11 cellular contexts compared by ENCODE assay signal in the genomic region with DNA sequence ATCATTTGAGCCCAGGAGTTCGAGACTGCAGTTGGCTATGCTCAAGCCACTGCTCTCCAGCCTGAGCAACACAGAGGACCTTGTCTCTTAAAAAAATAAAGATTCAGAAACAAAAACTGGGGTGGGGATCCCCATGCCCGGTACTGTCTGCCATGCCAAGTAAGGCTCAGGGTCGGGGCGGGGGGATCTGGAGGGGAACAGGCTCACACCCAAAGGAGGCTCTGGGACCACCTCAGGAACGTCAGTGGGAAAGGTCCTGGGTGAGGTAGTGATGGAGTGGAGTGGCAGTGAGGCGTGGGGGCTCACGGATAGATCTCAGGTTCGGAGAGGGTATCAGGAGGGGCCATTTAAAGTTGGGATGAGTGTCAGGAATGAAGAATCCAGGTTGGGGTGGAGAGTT. TPM values are rescaled to one million over a fixed set of nuclear protein-coding genes. Genes with fewer than 3 reads are reported as not detected.
A peak's percentile ranks its signal among the peaks of the same experiment; 100 is the strongest.
DNase-seq lines count a peak whose midpoint lies in the region; ATAC-seq and TF ChIP-seq lines count a peak whose summit lies in the region.
"Had no signal": no experiment of that assay in that cellular context is flagged by ENCODE, and none has a peak within 500 bp of the region (broad histone marks: within the 10 kb centered on the region; RNA-seq: fewer than 3 reads in every experiment).

No MANE protein-coding gene starts in this region.

- H3K9me3 ChIP-seq in lower lobe of right lung (no peaks in the 10 kb centered on the region), suprapubic skin (no peaks in the 10 kb centered on the region)

- H3K27me3 Mint-ChIP-seq in activated CD4-positive, alpha-beta T cell treated with anti-CD3 and anti-CD28 coated beads, Interleukin-2, amount 10 ng/mL, durations not matched to agents 7 days and 5 days = no peaks in the 10 kb centered on the region
- H3K27me3 Mint-ChIP-seq in activated T-helper 17 cell treated with anti-CD3 and anti-CD28 coated beads, Interleukin-2, amount 50 U/mL, for 72 hours = no peaks in the 10 kb centered on the region

- no peak for TF ChIP-seq EP300 in suprapubic skin (IDR thresholded peaks at IDR 0.05)

- peak overlapping the region; percentile 90 for H3K27ac ChIP-seq in lower lobe of right lung
- peak overlapping the region; percentile 91 for H3K27ac ChIP-seq in suprapubic skin

- peak overlapping the region; percentile 91 for H3K4me3 Mint-ChIP-seq in activated CD4-positive, alpha-beta T cell treated with anti-CD3 and anti-CD28 coated beads, Interleukin-2, amount 10 ng/mL, durations not matched to agents 7 days and 5 days
- H3K4me3 Mint-ChIP-seq in activated T-helper 17 cell treated with anti-CD3 and anti-CD28 coated beads, Interleukin-2, amount 50 U/mL, for 72 hours = peak overlapping the region; percentile 98

- H3K36me3 Mint-ChIP-seq in activated CD4-positive, alpha-beta T cell treated with anti-CD3 and anti-CD28 coated beads, Interleukin-2, amount 10 ng/mL, durations not matched to agents 7 days and 5 days (ENCODE audit: low read depth) = peaks cover 35% of the 10 kb centered on the region
- H3K36me3 Mint-ChIP-seq in activated T-helper 17 cell treated with anti-CD3 and anti-CD28 coated beads, Interleukin-2, amount 50 U/mL, for 72 hours (ENCODE audit: low read depth) = peaks cover 46% of the 10 kb centered on the region

- no peak for ATAC-seq in activated T-helper 17 cell treated with anti-CD3 and anti-CD28 coated beads, Interleukin-2, amount 50 U/mL, for 72 hours (replicated peaks)
- ATAC-seq in lower lobe of right lung (no peak), HG02678 (IDR thresholded peaks at IDR 0.05; ENCODE audit: unreplicated experiment) (no peak)

- TF ChIP-seq POLR2A in suprapubic skin (IDR thresholded peaks at IDR 0.05) = no peak

- peaks cover 75% of the 10 kb centered on the region for H3K4me1 Mint-ChIP-seq in activated CD4-positive, alpha-beta T cell treated with anti-CD3 and anti-CD28 coated beads, Interleukin-2, amount 10 ng/mL, durations not matched to agents 7 days and 5 days
- H3K4me1 Mint-ChIP-seq in activated T-helper 17 cell treated with anti-CD3 and anti-CD28 coated beads, Interleukin-2, amount 50 U/mL, for 72 hours = peaks cover 37% of the 10 kb centered on the region

- WGBS in suprapubic skin = 61% methylated on average over 8 of the region's 8 CpGs

- H3K36me3 ChIP-seq in lower lobe of right lung (peaks cover 16% of the 10 kb centered on the region), suprapubic skin (no peaks in the 10 kb centered on the region)

- TF ChIP-seq CTCF in lower lobe of right lung (IDR thresholded peaks at IDR 0.05) (no peak), suprapubic skin (IDR thresholded peaks at IDR 0.05) (no peak)

- peak overlapping the region; percentile 98 for H3K27ac Mint-ChIP-seq in activated CD4-positive, alpha-beta T cell treated with anti-CD3 and anti-CD28 coated beads, Interleukin-2, amount 10 ng/mL, durations not matched to agents 7 days and 5 days
- H3K27ac Mint-ChIP-seq in activated T-helper 17 cell treated with anti-CD3 and anti-CD28 coated beads, Interleukin-2, amount 50 U/mL, for 72 hours = peak overlapping the region; percentile 98
- H3K27ac Mint-ChIP-seq: progenitor cell of endocrine pancreas had no signal

- H3K4me3 ChIP-seq in lower lobe of right lung (peak overlapping the region; percentile 68), suprapubic skin (peak overlapping the region; percentile 58)

- peaks cover 91% of the 10 kb centered on the region for H3K4me1 ChIP-seq in lower lobe of right lung
- peaks cover 98% of the 10 kb centered on the region for H3K4me1 ChIP-seq in suprapubic skin

- CTCF ChIA-PET in activated CD4-positive, alpha-beta T cell treated with anti-CD3 and anti-CD28 coated beads, Interleukin-2, amount 10 ng/mL, durations not matched to agents 7 days and 5 days (lab: Charles Lee) = interaction anchor here (0.8 to 4.6 kb wide), 7 partner anchors 8 to 35 kb away, joined by 3 to 56 read pairs (median 6); partner anchors contain the start of genes S100A2 and S100A6

- no peaks in the 10 kb centered on the region for H3K9me3 Mint-ChIP-seq in activated CD4-positive, alpha-beta T cell treated with anti-CD3 and anti-CD28 coated beads, Interleukin-2, amount 10 ng/mL, durations not matched to agents 7 days and 5 days
- H3K9me3 Mint-ChIP-seq in activated T-helper 17 cell treated with anti-CD3 and anti-CD28 coated beads, Interleukin-2, amount 50 U/mL, for 72 hours = no peaks in the 10 kb centered on the region

- no peaks in the 10 kb centered on the region for H3K27me3 ChIP-seq in lower lobe of right lung (ENCODE audit: low read depth)
- no peaks in the 10 kb centered on the region for H3K27me3 ChIP-seq in suprapubic skin

- no peak for DNase-seq in activated CD4-positive, alpha-beta T cell treated with anti-CD3 and anti-CD28 coated beads, Interleukin-2, amount 10 ng/mL, durations not matched to agents 7 days and 5 days
- no peak for DNase-seq in activated CD4-positive, alpha-beta T cell treated with anti-CD3 and anti-CD28 coated beads, Interleukin-2, amount 50 U/mL, for 1 hour
- no peak for DNase-seq in lower lobe of right lung
- DNase-seq in suprapubic skin (ENCODE audit: low spot score in 2 of 2) = no peak
- no peak for DNase-seq in NCI-H2081 treated with DMSO at 0.1 percent for 48 hours (lab: John Stamatoyannopoulos, UW)
- no peak for DNase-seq in D341Med (ENCODE audit: low spot score)
- DNase-seq: ACHN, cortex of kidney had no signal

- POLR2A ChIA-PET in activated CD4-positive, alpha-beta T cell treated with anti-CD3 and anti-CD28 coated beads, Interleukin-2, amount 10 ng/mL, durations not matched to agents 7 days and 5 days (lab: Charles Lee) = interaction anchor here (1.9 kb wide), 1 partner anchor 10 kb away, joined by 6 read pairs; the partner anchor contains the start of gene S100A6

- intact Hi-C loops in lower lobe of right lung (cut with DNase I) = no loop called here

RNA-seq across cellular contexts. Expression of gene S100A4, which starts 0.8 kb away (rescaled TPM):
- total RNA-seq in activated CD4-positive, alpha-beta T cell treated with anti-CD3 and anti-CD28 coated beads, Interleukin-2, amount 10 ng/mL, durations not matched to agents 7 days and 5 days = 100 to 1,000 TPM; 678 to 905 TPM
- total RNA-seq in activated T-helper 17 cell treated with anti-CD3 and anti-CD28 coated beads, Interleukin-2, amount 50 U/mL, for 72 hours = 1,000 to 10,000 TPM; 1,035 to 1,445 TPM
- total RNA-seq in lower lobe of right lung (600 TPM), suprapubic skin (100 to 1,000 TPM in 3 of 4 donors, 10 to 100 TPM in 1; 89.3 to 229 (median 175) TPM)

RNA-seq across cellular contexts. Expression of gene S100A3, which starts 2.7 kb away (rescaled TPM):
- total RNA-seq in activated CD4-positive, alpha-beta T cell treated with anti-CD3 and anti-CD28 coated beads, Interleukin-2, amount 10 ng/mL, durations not matched to agents 7 days and 5 days = not detected
- not detected for total RNA-seq in activated T-helper 17 cell treated with anti-CD3 and anti-CD28 coated beads, Interleukin-2, amount 50 U/mL, for 72 hours
- total RNA-seq in lower lobe of right lung (4.5 TPM), suprapubic skin (100 to 1,000 TPM in 1 of 4 donors, 10 to 100 TPM in 2, not detected in 1; 42.6 to 342 (median 88.0) TPM)

RNA-seq across cellular contexts. Expression of gene S100A5, which starts 5.6 kb away (rescaled TPM):
- 1 to 10 TPM; 3.0 to 3.8 TPM for total RNA-seq in activated CD4-positive, alpha-beta T cell treated with anti-CD3 and anti-CD28 coated beads, Interleukin-2, amount 10 ng/mL, durations not matched to agents 7 days and 5 days
- 1 to 10 TPM; 3.2 to 9.6 TPM for total RNA-seq in activated T-helper 17 cell treated with anti-CD3 and anti-CD28 coated beads, Interleukin-2, amount 50 U/mL, for 72 hours
- total RNA-seq in lower lobe of right lung (not detected), suprapubic skin (not detected)
- total RNA-seq: progenitor cell of endocrine pancreas had no signal

RNA-seq across cellular contexts. Expression of gene S100A6, which starts 10.6 kb away (rescaled TPM):
- total RNA-seq in activated CD4-positive, alpha-beta T cell treated with anti-CD3 and anti-CD28 coated beads, Interleukin-2, amount 10 ng/mL, durations not matched to agents 7 days and 5 days = 100 to 1,000 TPM; 444 to 557 TPM
- 100 to 1,000 TPM; 530 to 753 TPM for total RNA-seq in activated T-helper 17 cell treated with anti-CD3 and anti-CD28 coated beads, Interleukin-2, amount 50 U/mL, for 72 hours
- total RNA-seq in lower lobe of right lung = 1,109 TPM
- 100 to 1,000 TPM; 135 to 264 (median 241) TPM for total RNA-seq in suprapubic skin

RNA-seq across cellular contexts. Expression of gene S100A2, which starts 19.3 kb away (rescaled TPM):
- 1 to 10 TPM in 1 of 2 experiments, under 1 TPM in 1; 0.50 to 1.8 TPM for total RNA-seq in activated CD4-positive, alpha-beta T cell treated with anti-CD3 and anti-CD28 coated beads, Interleukin-2, amount 10 ng/mL, durations not matched to agents 7 days and 5 days
- total RNA-seq in activated T-helper 17 cell treated with anti-CD3 and anti-CD28 coated beads, Interleukin-2, amount 50 U/mL, for 72 hours = 10 to 100 TPM; 10.1 to 10.7 TPM
- 3.8 TPM for total RNA-seq in lower lobe of right lung
- 100 to 1,000 TPM; 127 to 519 (median 267) TPM for total RNA-seq in suprapubic skin
